ENCODE assay signal across 1 cellular context in genomic region chr3:125594581-125595011, GRCh38.
TF ChIP-seq lines count a peak whose summit lies in the region.

No MANE protein-coding gene starts in this region.

TF ChIP-seq in HepG2, 621 proteins besides CTCF, POLR2A, EP300 and RAD21 (continued from another document):
- 0 out of 2 replicates have a peak, but pooled peaks have one; percentile 2 for TF ChIP-seq ZBTB26 (CRISPR knock-in tag; IDR thresholded peaks at IDR 0.05; ENCODE audit: borderline replicate concordance)
- TF ChIP-seq NFAT5 (CRISPR knock-in tag; IDR thresholded peaks at IDR 0.05): 0 out of 2 replicates have a peak, but pooled peaks have one; percentile 7
- TF ChIP-seq KDM2A (CRISPR knock-in tag; IDR thresholded peaks at IDR 0.05; ENCODE audit: borderline replicate concordance, low read depth): 0 out of 2 replicates have a peak, but pooled peaks have one; percentile 5
- peak; percentile 56 for TF ChIP-seq ASH2L (IDR thresholded peaks at IDR 0.05; ENCODE audit: insufficient read length, low read depth, low read length)
- TF ChIP-seq FOXO4 (CRISPR knock-in tag; conservative IDR thresholded peaks at IDR 0.05): no peak
- 0 out of 2 replicates have a peak, but pooled peaks have one; percentile 5 for TF ChIP-seq SAP130 (CRISPR knock-in tag; IDR thresholded peaks at IDR 0.05; ENCODE audit: low read depth)
- no peak for TF ChIP-seq TBX3 (IDR thresholded peaks at IDR 0.05; ENCODE audit: borderline replicate concordance)
- peak; percentile 11; the same call in 1 of the 2 replicates for TF ChIP-seq ZSCAN31 (CRISPR knock-in tag; IDR thresholded peaks at IDR 0.05; ENCODE audit: low read depth)
- TF ChIP-seq ZNF687 (CRISPR knock-in tag; IDR thresholded peaks at IDR 0.05): no peak
- TF ChIP-seq ELF4 (CRISPR knock-in tag; IDR thresholded peaks at IDR 0.05; ENCODE audit: borderline replicate concordance): 0 out of 2 replicates have a peak, but pooled peaks have one; percentile 0
- 0 out of 2 replicates have a peak, but pooled peaks have one; percentile 4 for TF ChIP-seq DR1 (CRISPR knock-in tag; IDR thresholded peaks at IDR 0.05)
- no peak for TF ChIP-seq PRMT3 (CRISPR knock-in tag; IDR thresholded peaks at IDR 0.05; ENCODE audit: borderline replicate concordance, low read depth)
